In the genomic region with DNA sequence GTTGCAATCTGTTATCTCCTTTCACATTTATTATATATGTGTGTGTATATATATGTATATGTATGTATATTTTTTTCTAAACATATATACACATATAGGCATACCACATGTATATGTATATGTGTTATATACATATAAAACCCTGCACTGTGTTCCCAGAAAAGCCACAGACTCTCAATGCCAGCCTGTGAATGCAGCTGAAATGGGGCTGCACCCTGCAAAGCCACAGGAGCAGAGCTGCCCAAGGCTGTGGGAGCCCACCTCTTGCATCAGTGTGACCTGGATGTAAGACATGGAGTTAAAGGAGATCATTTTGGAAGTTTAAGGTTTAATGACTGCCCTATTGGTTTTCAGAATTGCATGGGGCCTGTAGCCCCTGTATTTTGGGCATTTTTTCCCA, we compare ENCODE assay signal across 9 cellular contexts.
"Had no signal": no experiment of that assay in that cellular context is flagged by ENCODE, and none has a peak within 500 bp of the region (broad histone marks: within the 10 kb centered on the region; RNA-seq: fewer than 3 reads in every experiment).

No MANE protein-coding gene starts in this region.

- H3K36me3 ChIP-seq: HAP-1 had no signal

- ATAC-seq: GM23338, HCT116 had no signal

- H3K27ac ChIP-seq: GM23248 had no signal

- H3K9me3 ChIP-seq: HAP-1 had no signal

- H2AFZ ChIP-seq: GM23248, GM23338 had no signal

- H3K4me1 ChIP-seq: HAP-1 had no signal

- H3K4me2 ChIP-seq: GM23338 had no signal

- DNase-seq: GM23248, GOT3, H7, H9, HCEC 1CT, HFFc6 had no signal

- H3K9ac ChIP-seq: GM23248 had no signal

- H3K4me3 ChIP-seq: GM23248, GM23338, HAP-1 had no signal
